Comparison of ENCODE assay signal across 1 cellular context in the genomic region with DNA sequence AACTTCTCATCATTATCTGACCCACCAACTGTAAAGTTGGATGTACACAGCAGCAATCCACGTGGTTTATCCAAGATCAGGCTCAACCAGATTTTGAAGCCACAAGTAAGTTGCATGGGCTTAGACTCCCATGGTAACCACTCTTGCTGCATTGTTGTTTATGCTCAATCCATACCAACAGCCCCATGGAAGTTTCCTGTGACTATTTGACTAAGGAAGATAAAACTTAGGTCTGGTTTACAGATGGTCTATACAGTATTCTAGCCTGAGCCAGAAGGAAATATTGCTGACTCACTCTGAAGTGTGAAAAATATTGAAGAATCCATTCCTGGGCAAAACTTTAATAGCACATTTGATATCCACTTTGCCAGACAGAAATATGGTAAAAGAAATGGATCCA.
TF ChIP-seq lines count a peak whose summit lies in the region.

No MANE protein-coding gene starts in this region.

TF ChIP-seq in K562, 482 proteins besides CTCF, POLR2A, EP300 and RAD21 (continued from another document):
- TF ChIP-seq, protein P1, sequence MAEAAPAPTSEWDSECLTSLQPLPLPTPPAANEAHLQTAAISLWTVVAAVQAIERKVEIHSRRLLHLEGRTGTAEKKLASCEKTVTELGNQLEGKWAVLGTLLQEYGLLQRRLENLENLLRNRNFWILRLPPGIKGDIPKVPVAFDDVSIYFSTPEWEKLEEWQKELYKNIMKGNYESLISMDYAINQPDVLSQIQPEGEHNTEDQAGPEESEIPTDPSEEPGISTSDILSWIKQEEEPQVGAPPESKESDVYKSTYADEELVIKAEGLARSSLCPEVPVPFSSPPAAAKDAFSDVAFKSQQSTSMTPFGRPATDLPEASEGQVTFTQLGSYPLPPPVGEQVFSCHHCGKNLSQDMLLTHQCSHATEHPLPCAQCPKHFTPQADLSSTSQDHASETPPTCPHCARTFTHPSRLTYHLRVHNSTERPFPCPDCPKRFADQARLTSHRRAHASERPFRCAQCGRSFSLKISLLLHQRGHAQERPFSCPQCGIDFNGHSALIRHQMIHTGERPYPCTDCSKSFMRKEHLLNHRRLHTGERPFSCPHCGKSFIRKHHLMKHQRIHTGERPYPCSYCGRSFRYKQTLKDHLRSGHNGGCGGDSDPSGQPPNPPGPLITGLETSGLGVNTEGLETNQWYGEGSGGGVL (CRISPR knock-in tag; IDR thresholded peaks at IDR 0.05): no peak
- TF ChIP-seq ZNF133 (CRISPR knock-in tag; IDR thresholded peaks at IDR 0.05): no peak
- TF ChIP-seq FOXJ2 (tag; IDR thresholded peaks at IDR 0.05): peak; percentile 96
- TF ChIP-seq, protein P2, sequence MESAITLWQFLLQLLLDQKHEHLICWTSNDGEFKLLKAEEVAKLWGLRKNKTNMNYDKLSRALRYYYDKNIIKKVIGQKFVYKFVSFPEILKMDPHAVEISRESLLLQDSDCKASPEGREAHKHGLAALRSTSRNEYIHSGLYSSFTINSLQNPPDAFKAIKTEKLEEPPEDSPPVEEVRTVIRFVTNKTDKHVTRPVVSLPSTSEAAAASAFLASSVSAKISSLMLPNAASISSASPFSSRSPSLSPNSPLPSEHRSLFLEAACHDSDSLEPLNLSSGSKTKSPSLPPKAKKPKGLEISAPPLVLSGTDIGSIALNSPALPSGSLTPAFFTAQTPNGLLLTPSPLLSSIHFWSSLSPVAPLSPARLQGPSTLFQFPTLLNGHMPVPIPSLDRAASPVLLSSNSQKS (CRISPR knock-in tag; IDR thresholded peaks at IDR 0.05): 0 out of 2 replicates have a peak, but pooled peaks have one; percentile 36
- TF ChIP-seq SNRNP70 (optimal IDR thresholded peaks at IDR 0.05; ENCODE audit: low read depth, low read length): no peak
- TF ChIP-seq, protein P3, sequence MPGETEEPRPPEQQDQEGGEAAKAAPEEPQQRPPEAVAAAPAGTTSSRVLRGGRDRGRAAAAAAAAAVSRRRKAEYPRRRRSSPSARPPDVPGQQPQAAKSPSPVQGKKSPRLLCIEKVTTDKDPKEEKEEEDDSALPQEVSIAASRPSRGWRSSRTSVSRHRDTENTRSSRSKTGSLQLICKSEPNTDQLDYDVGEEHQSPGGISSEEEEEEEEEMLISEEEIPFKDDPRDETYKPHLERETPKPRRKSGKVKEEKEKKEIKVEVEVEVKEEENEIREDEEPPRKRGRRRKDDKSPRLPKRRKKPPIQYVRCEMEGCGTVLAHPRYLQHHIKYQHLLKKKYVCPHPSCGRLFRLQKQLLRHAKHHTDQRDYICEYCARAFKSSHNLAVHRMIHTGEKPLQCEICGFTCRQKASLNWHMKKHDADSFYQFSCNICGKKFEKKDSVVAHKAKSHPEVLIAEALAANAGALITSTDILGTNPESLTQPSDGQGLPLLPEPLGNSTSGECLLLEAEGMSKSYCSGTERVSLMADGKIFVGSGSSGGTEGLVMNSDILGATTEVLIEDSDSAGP (CRISPR knock-in tag; IDR thresholded peaks at IDR 0.05): no peak
- no peak for TF ChIP-seq GTF2A2 (tag; IDR thresholded peaks at IDR 0.05)
- TF ChIP-seq, protein P4, sequence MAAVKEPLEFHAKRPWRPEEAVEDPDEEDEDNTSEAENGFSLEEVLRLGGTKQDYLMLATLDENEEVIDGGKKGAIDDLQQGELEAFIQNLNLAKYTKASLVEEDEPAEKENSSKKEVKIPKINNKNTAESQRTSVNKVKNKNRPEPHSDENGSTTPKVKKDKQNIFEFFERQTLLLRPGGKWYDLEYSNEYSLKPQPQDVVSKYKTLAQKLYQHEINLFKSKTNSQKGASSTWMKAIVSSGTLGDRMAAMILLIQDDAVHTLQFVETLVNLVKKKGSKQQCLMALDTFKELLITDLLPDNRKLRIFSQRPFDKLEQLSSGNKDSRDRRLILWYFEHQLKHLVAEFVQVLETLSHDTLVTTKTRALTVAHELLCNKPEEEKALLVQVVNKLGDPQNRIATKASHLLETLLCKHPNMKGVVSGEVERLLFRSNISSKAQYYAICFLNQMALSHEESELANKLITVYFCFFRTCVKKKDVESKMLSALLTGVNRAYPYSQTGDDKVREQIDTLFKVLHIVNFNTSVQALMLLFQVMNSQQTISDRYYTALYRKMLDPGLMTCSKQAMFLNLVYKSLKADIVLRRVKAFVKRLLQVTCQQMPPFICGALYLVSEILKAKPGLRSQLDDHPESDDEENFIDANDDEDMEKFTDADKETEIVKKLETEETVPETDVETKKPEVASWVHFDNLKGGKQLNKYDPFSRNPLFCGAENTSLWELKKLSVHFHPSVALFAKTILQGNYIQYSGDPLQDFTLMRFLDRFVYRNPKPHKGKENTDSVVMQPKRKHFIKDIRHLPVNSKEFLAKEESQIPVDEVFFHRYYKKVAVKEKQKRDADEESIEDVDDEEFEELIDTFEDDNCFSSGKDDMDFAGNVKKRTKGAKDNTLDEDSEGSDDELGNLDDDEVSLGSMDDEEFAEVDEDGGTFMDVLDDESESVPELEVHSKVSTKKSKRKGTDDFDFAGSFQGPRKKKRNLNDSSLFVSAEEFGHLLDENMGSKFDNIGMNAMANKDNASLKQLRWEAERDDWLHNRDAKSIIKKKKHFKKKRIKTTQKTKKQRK (IDR thresholded peaks at IDR 0.05; ENCODE audit: borderline replicate concordance, low read depth, low read length): no peak
- TF ChIP-seq ETS2 (tag; IDR thresholded peaks at IDR 0.05; ENCODE audit: borderline replicate concordance, poor library complexity, severe bottlenecking): no peak
- TF ChIP-seq RFX1 (IDR thresholded peaks at IDR 0.05): peak; percentile 21; the same call in 1 of the 2 replicates
- TF ChIP-seq ZNF507 (tag; conservative IDR thresholded peaks at IDR 0.05): no peak
- TF ChIP-seq NELFE (IDR thresholded peaks at IDR 0.05; ENCODE audit: insufficient read depth, insufficient read length): no peak
- TF ChIP-seq HNRNPK (IDR thresholded peaks at IDR 0.05; ENCODE audit: low read depth, low read length, poor library complexity, severe bottlenecking): no peak
- TF ChIP-seq, protein P5, sequence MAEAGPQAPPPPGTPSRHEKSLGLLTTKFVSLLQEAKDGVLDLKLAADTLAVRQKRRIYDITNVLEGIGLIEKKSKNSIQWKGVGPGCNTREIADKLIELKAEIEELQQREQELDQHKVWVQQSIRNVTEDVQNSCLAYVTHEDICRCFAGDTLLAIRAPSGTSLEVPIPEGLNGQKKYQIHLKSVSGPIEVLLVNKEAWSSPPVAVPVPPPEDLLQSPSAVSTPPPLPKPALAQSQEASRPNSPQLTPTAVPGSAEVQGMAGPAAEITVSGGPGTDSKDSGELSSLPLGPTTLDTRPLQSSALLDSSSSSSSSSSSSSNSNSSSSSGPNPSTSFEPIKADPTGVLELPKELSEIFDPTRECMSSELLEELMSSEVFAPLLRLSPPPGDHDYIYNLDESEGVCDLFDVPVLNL (CRISPR knock-in tag; IDR thresholded peaks at IDR 0.05; ENCODE audit: low read depth): no peak
